ENCODE assay signal across 23 cellular contexts in genomic region chr7:138204989-138205298, GRCh38.
DNase-seq lines count a peak whose midpoint lies in the region; ATAC-seq, FAIRE-seq and TF ChIP-seq lines count a peak whose summit lies in the region.
"Had no signal": no experiment of that assay in that cellular context is flagged by ENCODE, and none has a peak within 500 bp of the region (broad histone marks: within the 10 kb centered on the region; RNA-seq: fewer than 3 reads in every experiment).

No MANE protein-coding gene starts in this region.

- H3F3A ChIP-seq in smooth muscle cell (ENCODE audit: low read depth) = no peaks in the 10 kb centered on the region

- FAIRE-seq in K562 (lab: Jason Lieb, UNC) = no peak
- FAIRE-seq: A549, D721Med, GM18507 had no signal

- H3K36me3 ChIP-seq in HUES6 (ENCODE audit: control insufficient read depth, insufficient read depth, low read length) (peaks cover 3% of the 10 kb centered on the region; the same call in 1 of the 2 replicates), K562 (ENCODE audit: control insufficient read depth, insufficient read depth, low read length) (no peaks in the 10 kb centered on the region), iPS-18a (ENCODE audit: control insufficient read depth, low read depth, low read length) (no peaks in the 10 kb centered on the region), smooth muscle cell (ENCODE audit: low read depth) (no peaks in the 10 kb centered on the region), heart left ventricle (no peaks in the 10 kb centered on the region)
- H3K36me3 ChIP-seq: BLaER1 treated with 17β-estradiol and CSF1 and Interleukin-3, amounts not matched to agents 10 nM and 100 nM; SJSA1 had no signal

- TF ChIP-seq RAD21 in K562 (CRISPR knock-in tag; conservative IDR thresholded peaks at IDR 0.05 in 1 of 2, IDR thresholded peaks at IDR 0.05 in 1 of 2) = no peak

- no peak overlapping the region for H3K4me2 ChIP-seq in K562 (ENCODE audit: insufficient read depth, low read length)
- H3K4me2 ChIP-seq in smooth muscle cell = no peak overlapping the region
- H3K4me2 ChIP-seq: A549; BLaER1 treated with 17β-estradiol and CSF1 and Interleukin-3, amounts not matched to agents 10 nM and 100 nM; PC-9 had no signal

- TF ChIP-seq CTCF in K562 (IDR thresholded peaks at IDR 0.05 in 2 of 3, conservative IDR thresholded peaks at IDR 0.05 in 1 of 3; ENCODE audit: insufficient read depth in 2 of 3, low read depth in 1 of 3, low read length in 3 of 3) = no peak
- TF ChIP-seq CTCF in smooth muscle cell (IDR thresholded peaks at IDR 0.05; ENCODE audit: borderline replicate concordance, insufficient read depth, poor library complexity, severe bottlenecking) = no peak
- TF ChIP-seq CTCF in heart left ventricle (IDR thresholded peaks at IDR 0.05) = no peak

- H3K4me3 ChIP-seq in HUES6 (ENCODE audit: low read depth, low read length) (no peak overlapping the region), K562 (no peak overlapping the region), iPS-18a (ENCODE audit: low read length) (peak overlapping the region; percentile 29), smooth muscle cell (no peak overlapping the region), heart left ventricle (no peak overlapping the region)
- H3K4me3 ChIP-seq: A549; BLaER1 treated with 17β-estradiol and CSF1 and Interleukin-3, amounts not matched to agents 10 nM and 100 nM; PC-9; SJSA1 had no signal

- ATAC-seq in K562 (no peak), heart left ventricle (no peak)
- ATAC-seq: A549, Right ventricle myocardium inferior had no signal

- 4% methylated on average over 2 of the region's 2 CpGs for WGBS in K562 (ENCODE audit: insufficient coverage, low coverage, missing lambda C conversion rate)
- 60% methylated on average over 2 of the region's 2 CpGs for WGBS in smooth muscle cell (ENCODE audit: low lambda C conversion rate)
- 56 to 71% (median 59%) methylated on average over 2 of the region's 2 CpGs for WGBS in heart left ventricle, 4 donors

- H3K27ac ChIP-seq in HUES6 (ENCODE audit: low read depth, low read length) = peak overlapping the region; percentile 92
- no peak overlapping the region for H3K27ac ChIP-seq in K562 (ENCODE audit: extremely low read depth, low read depth, low read length)
- H3K27ac ChIP-seq in iPS-18a (ENCODE audit: low read length) = peak overlapping the region; percentile 86
- H3K27ac ChIP-seq in smooth muscle cell (ENCODE audit: low read depth) = no peak overlapping the region
- H3K27ac ChIP-seq in heart left ventricle = no peak overlapping the region
- H3K27ac ChIP-seq: A549; BLaER1 treated with 17β-estradiol and CSF1 and Interleukin-3, amounts not matched to agents 10 nM and 100 nM; PC-9; SJSA1 had no signal

- peak overlapping the region; percentile 47 for H3K9ac ChIP-seq in HUES6 (ENCODE audit: low read length)
- no peak overlapping the region for H3K9ac ChIP-seq in K562 (ENCODE audit: insufficient read depth in 1 of 2, low read depth in 2 of 2, low read length in 2 of 2)
- peak overlapping the region; percentile 21 for H3K9ac ChIP-seq in iPS-18a (ENCODE audit: low read length)
- H3K9ac ChIP-seq in smooth muscle cell (ENCODE audit: low read depth) = no peak overlapping the region
- H3K9ac ChIP-seq: BLaER1 treated with 17β-estradiol and CSF1 and Interleukin-3, amounts not matched to agents 10 nM and 100 nM had no signal

- no peak for TF ChIP-seq POLR2A in K562 (conservative IDR thresholded peaks at IDR 0.05)
- TF ChIP-seq POLR2A in heart left ventricle (IDR thresholded peaks at IDR 0.05) = no peak

- H3K9me3 ChIP-seq in HUES6 (ENCODE audit: control insufficient read depth, insufficient read depth, low read depth, low read length) = peaks cover 12% of the 10 kb centered on the region
- H3K9me3 ChIP-seq in K562 (replicated peaks; ENCODE audit: control insufficient read depth, insufficient read depth, low read depth, low read length) = no peaks in the 10 kb centered on the region
- no peaks in the 10 kb centered on the region for H3K9me3 ChIP-seq in iPS-18a (ENCODE audit: control insufficient read depth, low read depth, low read length)
- no peaks in the 10 kb centered on the region for H3K9me3 ChIP-seq in smooth muscle cell (replicated peaks; ENCODE audit: low read depth)
- no peaks in the 10 kb centered on the region for H3K9me3 ChIP-seq in heart left ventricle
- H3K9me3 ChIP-seq: A549, SJSA1 had no signal

- no peaks in the 10 kb centered on the region for H3K79me2 ChIP-seq in K562 (ENCODE audit: control insufficient read depth, insufficient read depth, low read length)
- H3K79me2 ChIP-seq in smooth muscle cell (ENCODE audit: low read depth) = no peaks in the 10 kb centered on the region

- H2AFZ ChIP-seq in K562 (ENCODE audit: low read depth, low read length) (no peak overlapping the region), smooth muscle cell (ENCODE audit: low read depth) (peak overlapping the region; percentile 36)
- H2AFZ ChIP-seq: PC-9 had no signal

- POLR2A ChIA-PET in K562 (lab: Yijun Ruan, JAX) = no interaction called here

- CTCF ChIA-PET in K562 (lab: Yijun Ruan, JAX; ENCODE audit: low intra/inter-chr PET ratio) = no interaction called here

- H3K27me3 ChIP-seq in HUES6 (ENCODE audit: control insufficient read depth, insufficient read depth, low read length) (no peaks in the 10 kb centered on the region), K562 (ENCODE audit: control insufficient read depth in 2 of 2, insufficient read depth in 2 of 2, low read length in 2 of 2) (0 out of 5 replicates have a peak, but pooled peaks cover 0 to 4% of the 10 kb centered on the region in 2 experiments), iPS-18a (ENCODE audit: control insufficient read depth, insufficient read depth, low read length) (no peaks in the 10 kb centered on the region), smooth muscle cell (ENCODE audit: low read depth) (no peaks in the 10 kb centered on the region), heart left ventricle (no peaks in the 10 kb centered on the region)
- H3K27me3 ChIP-seq: BLaER1 treated with 17β-estradiol and CSF1 and Interleukin-3, amounts not matched to agents 10 nM and 100 nM; SJSA1 had no signal

- in situ Hi-C loops in K562 (cut with MboI) = no loop called here

- intact Hi-C loops in K562 (cut with micrococcal nuclease) (no loop called here), heart left ventricle (cut with DNase I) (no loop called here)

- H3K4me1 ChIP-seq in HUES6 (ENCODE audit: control insufficient read depth, insufficient read depth, low read length) (peaks cover 47% of the 10 kb centered on the region), K562 (replicated peaks in 1 of 2; ENCODE audit: control insufficient read depth in 2 of 2, insufficient read depth in 2 of 2, low read length in 2 of 2) (no peaks in the 10 kb centered on the region), iPS-18a (ENCODE audit: control insufficient read depth, low read depth, low read length) (peaks cover 49% of the 10 kb centered on the region), smooth muscle cell (ENCODE audit: low read depth) (peaks cover 41% of the 10 kb centered on the region), heart left ventricle (peaks cover 0 to 6% (median 0%) of the 10 kb centered on the region in 12 donors)
- H3K4me1 ChIP-seq: A549, SJSA1 had no signal

- DNase-seq in K562 (ENCODE audit: extremely low read depth in 1 of 4, low spot score in 3 of 4) (no peak), smooth muscle cell (lab: John Stamatoyannopoulos, UW; ENCODE audit: unreplicated experiment) (no peak), NCI-H2107 (lab: John Stamatoyannopoulos, UW) (no peak), heart left ventricle (no peak), NCI-H187 (lab: John Stamatoyannopoulos, UW) (no peak)
- DNase-seq: AML-193; CD4-positive, alpha-beta T cell; KG1; NCI-H1048; NCI-H1417 treated with DMSO at 0.1 percent for 48 hours; NCI-H1694 treated with DMSO at 0.1 percent for 48 hours; NCI-H2081 treated with DMSO at 0.1 percent for 48 hours; NCI-H526 treated with DMSO at 0.1 percent for 48 hours; PC-9; T-helper 1 cell had no signal

- no peaks in the 10 kb centered on the region for H3K9me1 ChIP-seq in K562 (ENCODE audit: control insufficient read depth, insufficient read depth, low read length)

- TF ChIP-seq EP300 in K562 (IDR thresholded peaks at IDR 0.05; ENCODE audit: low read length) = no peak

- H4K20me1 ChIP-seq in K562 (replicated peaks; ENCODE audit: control insufficient read depth, insufficient read depth, low read length) (no peaks in the 10 kb centered on the region), smooth muscle cell (ENCODE audit: low read depth) (no peaks in the 10 kb centered on the region)
- H4K20me1 ChIP-seq: BLaER1 treated with 17β-estradiol and CSF1 and Interleukin-3, amounts not matched to agents 10 nM and 100 nM had no signal

- no TSS peak for BruUV-seq in K562 (replicated peaks; lab: Mats Ljungman, UMichigan)

TF ChIP-seq in K562, 482 proteins besides CTCF, POLR2A, EP300 and RAD21:
- TF ChIP-seq ZNF384 (IDR thresholded peaks at IDR 0.05; ENCODE audit: low read depth, low read length) (0 out of 2 replicates have a peak, but pooled peaks have one; percentile 64), ZNF274 (IDR thresholded peaks at IDR 0.05; ENCODE audit: borderline replicate concordance, low read depth, low read length) (no peak)

Comparison
In these comparisons a context has a peak if more than half of its experiments do, and no peak if none do; other contexts are left out.
1. H3K27ac ChIP-seq: peak in HUES6 (single experiment) and iPS-18a (single experiment); none in K562 (single experiment), smooth muscle cell (single experiment) and heart left ventricle (0 of 12).
2. H3K9ac ChIP-seq: peak in HUES6 (single experiment) and iPS-18a (single experiment); none in K562 (0 of 2) and smooth muscle cell (single experiment).